Comparison of ENCODE assay signal across 29 cellular contexts in genomic region chr22:32947581-32947980, GRCh38.
"Had no signal": no experiment of that assay in that cellular context is flagged by ENCODE, and none has a peak within 500 bp of the region (broad histone marks: within the 10 kb centered on the region; RNA-seq: fewer than 3 reads in every experiment).

No MANE protein-coding gene starts in this region.

- H3K27ac ChIP-seq: neutrophil, pancreas, psoas muscle, right lobe of liver, sigmoid colon, spleen, suprapubic skin, testis, tibial artery, transverse colon, upper lobe of right lung, uterus had no signal

- H3K36me3 ChIP-seq: neutrophil, pancreas, right lobe of liver, sigmoid colon, spleen, suprapubic skin, tibial artery, transverse colon, upper lobe of right lung, uterus had no signal

- FAIRE-seq: pancreas had no signal

- H3K4me3 ChIP-seq: pancreas, psoas muscle, right lobe of liver, sigmoid colon, smooth muscle cell, spleen, suprapubic skin, testis, tibial artery, transverse colon, upper lobe of right lung, uterus had no signal

- ATAC-seq: naive thymus-derived CD8-positive, alpha-beta T cell; natural killer cell treated with Interleukin-12 subunit alpha and Interleukin-12 subunit beta and Interleukin-15 and Interleukin-18, amount 100 ng/mL, for 72 hours; pancreas; psoas muscle; right cardiac atrium; right lobe of liver; stimulated activated memory B cell treated with anti-CD40 and anti-IgM and Interleukin-4, amounts not matched to agents 10 μg/mL and 1 μg/mL and 100 μg/mL, for 72 hours; stimulated activated naive CD8-positive, alpha-beta T cell treated with anti-CD3 and anti-CD28 coated beads, Interleukin-15, amount 100 ng/mL, for 72 hours; stimulated activated naive CD8-positive, alpha-beta T cell treated with anti-CD3 and anti-CD28 coated beads, Interleukin-15, Interleukin-2, amounts not matched to agents 100 U/mL and 50 U/mL, for 24 hours; upper lobe of right lung had no signal

- H3K9me3 ChIP-seq: neutrophil, pancreas, psoas muscle, right lobe of liver, sigmoid colon, suprapubic skin, testis, tibial artery, transverse colon, upper lobe of right lung, uterus had no signal

- H3K4me1 ChIP-seq: pancreas, psoas muscle, right lobe of liver, tibial artery had no signal

- H3K27me3 ChIP-seq: neutrophil, pancreas, right lobe of liver, sigmoid colon, spleen, suprapubic skin, testis, tibial artery, transverse colon, upper lobe of right lung, uterus had no signal

- DNase-seq: naive thymus-derived CD8-positive, alpha-beta T cell; nephron progenitor cell; nucleus accumbens; pancreas; posterior cingulate gyrus; psoas muscle; right cardiac atrium; right lobe of liver; sigmoid colon; spleen; stimulated activated CD4-positive, alpha-beta T cell treated with anti-CD3 and anti-CD28 coated beads, Interleukin-12 subunit alpha, Interleukin-12 subunit beta, amount 100 ng/mL, for 4 hours; stimulated activated CD4-positive, alpha-beta T cell treated with anti-CD3 and anti-CD28 coated beads, Interleukin-1b, Interleukin-23, amount 100 ng/mL, for 48 hours; stimulated activated CD4-positive, alpha-beta T cell treated with anti-CD3 and anti-CD28 coated beads, Interleukin-4, amount 100 ng/mL, for 1 hour; stimulated activated CD4-positive, alpha-beta T cell treated with anti-CD3 and anti-CD28 coated beads, Interleukin-4, amount 100 ng/mL, for 4 hours; stimulated activated CD8-positive, alpha-beta memory T cell treated with anti-CD3 and anti-CD28 coated beads, Interleukin-4, amount 100 ng/mL, for 48 hours; stimulated activated naive CD4-positive, alpha-beta T cell; stimulated activated naive CD8-positive, alpha-beta T cell treated with anti-CD3 and anti-CD28 coated beads, Interleukin-15, amount 100 ng/mL, for 72 hours; stimulated activated naive CD8-positive, alpha-beta T cell treated with anti-CD3 and anti-CD28 coated beads, Interleukin-15, Interleukin-2, amounts not matched to agents 100 U/mL and 50 U/mL, for 24 hours; substantia nigra; testis; tibial artery; transverse colon; upper lobe of right lung; uterus had no signal
